9 cellular contexts compared by ENCODE assay signal in genomic region chr4:134906404-134907023, GRCh38.
A peak's percentile ranks its signal among the peaks of the same experiment; 100 is the strongest.
DNase-seq lines count a peak whose midpoint lies in the region; ATAC-seq and FAIRE-seq lines count a peak whose summit lies in the region.
"Had no signal": no experiment of that assay in that cellular context is flagged by ENCODE, and none has a peak within 500 bp of the region (broad histone marks: within the 10 kb centered on the region; RNA-seq: fewer than 3 reads in every experiment).

No MANE protein-coding gene starts in this region.

- ATAC-seq in HG02588 (IDR thresholded peaks at IDR 0.05; ENCODE audit: unreplicated experiment): no peak

- intact Hi-C loops in cardiac septum (cut with DNase I): no loop called here

- FAIRE-seq in TTC549 (lab: Jason Lieb, UNC): peak; percentile 28
- FAIRE-seq in islet of Langerhans (lab: Jason Lieb, UNC): peak; percentile 95
- FAIRE-seq: GM12892 had no signal

- peak; percentile 6 for DNase-seq in Ammon's horn (ENCODE audit: low spot score)
- peak; percentile 43 for DNase-seq in HT-29 (ENCODE audit: low spot score)
- no peak for DNase-seq in amniotic stem cell (lab: John Stamatoyannopoulos, UW)
- no peak for DNase-seq in cardiac septum (ENCODE audit: low spot score)
- no peak for DNase-seq in GM19240 (ENCODE audit: insufficient read length, low spot score)

Comparison
In these comparisons a context has a peak if more than half of its experiments do, and no peak if none do; other contexts are left out.
1. DNase-seq: peak in Ammon's horn (single experiment) and HT-29 (single experiment); none in amniotic stem cell (single experiment), cardiac septum (single experiment) and GM19240 (single experiment).